9 cellular contexts compared by ENCODE assay signal in the genomic region with DNA sequence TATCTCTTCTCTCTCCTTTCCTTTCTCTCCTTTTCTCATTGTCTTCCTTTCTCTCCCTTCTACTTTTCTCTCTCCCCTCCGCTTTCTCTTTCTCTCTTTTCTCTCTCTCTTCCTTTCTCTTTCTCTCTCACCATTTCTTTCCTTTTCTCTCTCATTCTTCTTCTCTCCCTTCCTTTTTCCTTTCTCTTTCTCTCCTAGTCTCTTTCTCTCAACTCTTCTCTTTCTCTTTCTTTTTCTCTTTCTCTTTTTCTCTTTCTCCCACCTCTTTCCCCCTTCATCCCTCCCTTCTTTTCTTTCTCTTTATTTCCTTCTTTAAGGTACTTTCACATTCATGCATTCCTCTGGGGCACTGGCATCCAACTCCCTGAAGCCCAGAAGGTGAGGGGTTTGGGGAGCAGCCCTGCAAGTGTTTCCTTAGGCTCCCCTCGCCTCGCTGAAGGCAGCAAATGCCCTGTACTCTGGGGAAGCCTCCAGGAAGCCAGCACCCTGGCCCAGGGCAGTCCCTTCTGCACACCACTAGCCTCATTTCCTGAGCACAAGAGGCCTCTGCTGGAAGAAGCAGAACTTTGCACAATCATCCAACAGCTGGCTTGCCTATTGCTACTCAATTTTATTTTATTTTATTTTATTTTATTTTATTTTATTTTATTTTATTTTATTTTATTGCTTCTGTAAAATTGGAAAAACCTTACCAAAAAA.
DNase-seq lines count a peak whose midpoint lies in the region; ATAC-seq and TF ChIP-seq lines count a peak whose summit lies in the region.
"Had no signal": no experiment of that assay in that cellular context is flagged by ENCODE, and none has a peak within 500 bp of the region (broad histone marks: within the 10 kb centered on the region; RNA-seq: fewer than 3 reads in every experiment).

No MANE protein-coding gene starts in this region.

- H3K4me3 ChIP-seq in OCI-LY7 (ENCODE audit: low read depth, low read length, poor library complexity, severe bottlenecking) (no peak overlapping the region), left ventricle myocardium inferior (peak overlapping the region; percentile 17)
- H3K4me3 ChIP-seq: HAP-1 had no signal

- BruUV-seq in OCI-LY7 (replicated peaks; lab: Mats Ljungman, UMichigan), result no TSS peak

- no peaks in the 10 kb centered on the region for H3K9me2 ChIP-seq in OCI-LY7 (ENCODE audit: insufficient read depth, low read length)

- H3K27ac ChIP-seq in OCI-LY7 (ENCODE audit: low read depth, low read length, poor library complexity, severe bottlenecking) (no peak overlapping the region), left ventricle myocardium inferior (replicated peaks) (no peak overlapping the region)

- no peaks in the 10 kb centered on the region for H4K20me1 ChIP-seq in OCI-LY7 (ENCODE audit: insufficient read depth, low read length)

- peak; percentile 96 for ATAC-seq in GM18867 (IDR thresholded peaks at IDR 0.05; ENCODE audit: unreplicated experiment)
- peak; percentile 93 for ATAC-seq in HG02973 (IDR thresholded peaks at IDR 0.05; ENCODE audit: unreplicated experiment)

- intact Hi-C loops in OCI-LY7 (cut with micrococcal nuclease; ENCODE audit: unreplicated experiment), result loop anchor here (2.0 kb wide), 3 partner anchors 175 to 465 kb away; no protein-coding TSS in a partner anchor
- intact Hi-C loops in left ventricle myocardium inferior (cut with micrococcal nuclease), result no loop called here

- H2AFZ ChIP-seq in OCI-LY7 (ENCODE audit: low read length), result no peak overlapping the region

- CTCF ChIA-PET in OCI-LY7 (lab: Charles Lee; ENCODE audit: unreplicated experiment), result no interaction called here

- H3K36me3 ChIP-seq in OCI-LY7 (ENCODE audit: insufficient read depth, low read length) (no peaks in the 10 kb centered on the region), left ventricle myocardium inferior (no peaks in the 10 kb centered on the region)
- H3K36me3 ChIP-seq: HAP-1 had no signal

- DNase-seq in AG09319 (ENCODE audit: extremely low read depth, low read depth) (peak; percentile 29), OCI-LY7 (ENCODE audit: low spot score) (peak; percentile 61), activated gamma-delta T cell (lab: John Stamatoyannopoulos, UW) (peak; percentile 1), left ventricle myocardium inferior (peak; percentile 31), NCI-H2081 treated with DMSO at 0.1 percent for 48 hours (lab: John Stamatoyannopoulos, UW) (no peak)
- DNase-seq in stimulated activated CD8-positive, alpha-beta memory T cell treated with anti-CD3 and anti-CD28 coated beads, Interleukin-15, amount 100 ng/mL, for 1 hour (ENCODE audit: low read depth), result peak; percentile 41

- H3K4me1 ChIP-seq in OCI-LY7 (ENCODE audit: insufficient read depth, low read length, poor library complexity, severe bottlenecking) (no peaks in the 10 kb centered on the region), left ventricle myocardium inferior (peaks cover 9% of the 10 kb centered on the region)
- H3K4me1 ChIP-seq: HAP-1 had no signal

- H3K79me2 ChIP-seq in OCI-LY7 (ENCODE audit: insufficient read depth, low read depth, low read length), result no peaks in the 10 kb centered on the region

- POLR2A ChIA-PET in OCI-LY7 (lab: Charles Lee), result no interaction called here

- no peaks in the 10 kb centered on the region for H3K27me3 ChIP-seq in left ventricle myocardium inferior (ENCODE audit: low read depth)

- no peaks in the 10 kb centered on the region for H3K9me3 ChIP-seq in OCI-LY7 (ENCODE audit: low read length)
- no peaks in the 10 kb centered on the region for H3K9me3 ChIP-seq in left ventricle myocardium inferior (replicated peaks)
- H3K9me3 ChIP-seq: HAP-1 had no signal

- H3K4me2 ChIP-seq in OCI-LY7 (ENCODE audit: low read length), result peak overlapping the region; percentile 27; the same call in 1 of the 2 replicates

- TF ChIP-seq CTCF in AG09319 (IDR thresholded peaks at IDR 0.05; ENCODE audit: low read depth, low read length) (peak; percentile 52), OCI-LY7 (conservative IDR thresholded peaks at IDR 0.05; ENCODE audit: low read length) (peak; percentile 67), left ventricle myocardium inferior (IDR thresholded peaks at IDR 0.05; ENCODE audit: borderline replicate concordance) (peak; percentile 50)
